ENCODE assay signal across 1 cellular context in genomic region chr2:27888790-27889189, GRCh38.
A peak's percentile ranks its signal among the peaks of the same experiment; 100 is the strongest.
TF ChIP-seq lines count a peak whose summit lies in the region.

No MANE protein-coding gene starts in this region.

TF ChIP-seq in HepG2, 621 proteins besides CTCF, POLR2A, EP300 and RAD21:
- TF ChIP-seq ZNF484 (CRISPR knock-in tag; IDR thresholded peaks at IDR 0.05; ENCODE audit: borderline replicate concordance, low read depth): no peak
- TF ChIP-seq RFX5 (IDR thresholded peaks at IDR 0.05; ENCODE audit: low read depth, low read length): no peak
- TF ChIP-seq KIAA2018 (CRISPR knock-in tag; IDR thresholded peaks at IDR 0.05; ENCODE audit: borderline replicate concordance): no peak
- no peak for TF ChIP-seq CREB1 (IDR thresholded peaks at IDR 0.05)
- 0 out of 2 replicates have a peak, but pooled peaks have one; percentile 23 for TF ChIP-seq CREB1 (CRISPR knock-in tag; IDR thresholded peaks at IDR 0.05)
